8 cellular contexts compared by ENCODE assay signal in genomic region chr17:77409282-77410161, GRCh38.
DNase-seq lines count a peak whose midpoint lies in the region; ATAC-seq, FAIRE-seq and TF ChIP-seq lines count a peak whose summit lies in the region.

No MANE protein-coding gene starts in this region.

- BruUV-seq in GM12878 (replicated peaks; lab: Mats Ljungman, UMichigan), result no TSS peak

- no peak for ATAC-seq in GM12878
- ATAC-seq in HG03139 (IDR thresholded peaks at IDR 0.05; ENCODE audit: unreplicated experiment), result no peak
- ATAC-seq in HG03460 (IDR thresholded peaks at IDR 0.05; ENCODE audit: unreplicated experiment), result no peak

- peaks cover 20% of the 10 kb centered on the region for H3K79me2 ChIP-seq in GM12878 (ENCODE audit: control insufficient read depth, insufficient read depth, low read length)

- H3K4me1 ChIP-seq in GM12878 (ENCODE audit: control insufficient read depth, insufficient read depth, low read length), result peaks cover 20% of the 10 kb centered on the region
- H3K4me1 ChIP-seq in subcutaneous abdominal adipose tissue (ENCODE audit: control insufficient read depth in 5 of 5, insufficient read depth in 5 of 5, low read length in 5 of 5), result peaks cover 10 to 62% (median 51%) of the 10 kb centered on the region in 5 donors

- H3K9me3 ChIP-seq in GM12878 (replicated peaks; ENCODE audit: control insufficient read depth, insufficient read depth, low read length) (no peaks in the 10 kb centered on the region), subcutaneous abdominal adipose tissue (ENCODE audit: control insufficient read depth in 5 of 5, low read length in 5 of 5) (peaks cover 0 to 4% (median 0%) of the 10 kb centered on the region in 5 donors)

- no peak for TF ChIP-seq RAD21 in GM12878 (IDR thresholded peaks at IDR 0.05; ENCODE audit: insufficient read depth, low read depth, low read length)

- RAD21 ChIA-PET in GM12878 (lab: Charles Lee; ENCODE audit: unreplicated experiment), result no interaction called here

- TF ChIP-seq CTCF in GM12878 (IDR thresholded peaks at IDR 0.05 in 2 of 3, conservative IDR thresholded peaks at IDR 0.05 in 1 of 3; ENCODE audit: control insufficient read depth in 2 of 3, extremely low read depth in 1 of 3, insufficient read depth in 1 of 3, low read depth in 3 of 3, low read length in 3 of 3), result no peak

- H3K4me3 ChIP-seq in GM12878 (no peak overlapping the region), subcutaneous abdominal adipose tissue (ENCODE audit: low read depth in 1 of 5, low read length in 5 of 5) (peak overlapping the region in 1 of 5 donors; percentile 29)

- SMC1A ChIA-PET in GM12878 (lab: Charles Lee; ENCODE audit: uncharacterized antibody, unreplicated experiment), result no interaction called here

- no peak for FAIRE-seq in GM12878 (lab: Jason Lieb, UNC)

- CTCF ChIA-PET in GM12878 (lab: Yijun Ruan, JAX), result interaction anchor here (1.1 to 5.4 kb wide), 4 partner anchors 9 to 86 kb away, joined by 4 to 30 read pairs (median 4); no protein-coding TSS in a partner anchor

- no peak for TF ChIP-seq EP300 in GM12878 (IDR thresholded peaks at IDR 0.05; ENCODE audit: borderline replicate concordance in 1 of 2, control insufficient read depth in 1 of 2, low read depth in 2 of 2, low read length in 2 of 2)

- no peak overlapping the region for H3K4me2 ChIP-seq in GM12878 (ENCODE audit: control insufficient read depth, insufficient read depth)

- in situ Hi-C loops in GM12878 (cut with MboI), result no loop called here

- H3K36me3 ChIP-seq in GM12878 (ENCODE audit: control insufficient read depth in 2 of 2, insufficient read depth in 2 of 2, low read length in 1 of 2), result peaks cover 0 to 5% of the 10 kb centered on the region in 2 experiments; a peak in 2 of 4 replicates
- H3K36me3 ChIP-seq in subcutaneous abdominal adipose tissue (ENCODE audit: control insufficient read depth in 5 of 5, insufficient read depth in 5 of 5, low read length in 5 of 5), result no peaks in the 10 kb centered on the region

- no peak for TF ChIP-seq POLR2A in GM12878 (IDR thresholded peaks at IDR 0.05; ENCODE audit: low read depth, low read length)

- POLR2A ChIA-PET in GM12878 (lab: Charles Lee), result no interaction called here

- H3K9ac ChIP-seq in GM12878 (ENCODE audit: control insufficient read depth, insufficient read depth, low read length) (no peak overlapping the region), subcutaneous abdominal adipose tissue (ENCODE audit: low read length in 5 of 5) (peak overlapping the region in 1 of 5 donors; percentile 43)

- no peaks in the 10 kb centered on the region for H3K27me3 ChIP-seq in GM12878 (replicated peaks in 1 of 2; ENCODE audit: control insufficient read depth in 2 of 2, insufficient read depth in 2 of 2, low read length in 1 of 2)
- H3K27me3 ChIP-seq in layer of hippocampus (ENCODE audit: control insufficient read depth, insufficient read depth, low read length), result no peaks in the 10 kb centered on the region
- no peaks in the 10 kb centered on the region for H3K27me3 ChIP-seq in subcutaneous abdominal adipose tissue (ENCODE audit: control insufficient read depth in 5 of 5, insufficient read depth in 4 of 5, low read length in 5 of 5)

- DNase-seq in LHCN-M2 (ENCODE audit: low read depth) (peak; percentile 93), GM12878 (ENCODE audit: low read depth, low spot score) (no peak), NCI-H1930 (lab: John Stamatoyannopoulos, UW) (no peak), HuH-7 (ENCODE audit: low spot score) (no peak)

- H4K20me1 ChIP-seq in GM12878 (ENCODE audit: control insufficient read depth, insufficient read depth), result no peaks in the 10 kb centered on the region; the same call in 1 of the 2 replicates

- no peak overlapping the region for H2AFZ ChIP-seq in GM12878 (ENCODE audit: control insufficient read depth, low read depth, low read length)

- WGBS in GM12878 (ENCODE audit: insufficient coverage, insufficient replicate concordance, low lambda C conversion rate, missing lambda C conversion rate), result 80% methylated on average over 34 of the region's 34 CpGs

- intact Hi-C loops in GM12878 (cut with micrococcal nuclease; ENCODE audit: unreplicated experiment), result no loop called here

- H3K27ac ChIP-seq in GM12878 (ENCODE audit: control insufficient read depth, insufficient read depth) (no peak overlapping the region), layer of hippocampus (ENCODE audit: low read depth, low read length) (peak overlapping the region; percentile 27), subcutaneous abdominal adipose tissue (ENCODE audit: low read depth, low read length) (peak overlapping the region; percentile 41)

TF ChIP-seq in GM12878, 131 proteins besides CTCF, POLR2A, EP300 and RAD21:
- no peak for TF ChIP-seq POLR2AphosphoS5 (IDR thresholded peaks at IDR 0.05; ENCODE audit: low read length)
- no peak for TF ChIP-seq ESRRA (IDR thresholded peaks at IDR 0.05; ENCODE audit: low read length)
- TF ChIP-seq EED (IDR thresholded peaks at IDR 0.05; ENCODE audit: low read depth), result no peak
- TF ChIP-seq BCL3 (IDR thresholded peaks at IDR 0.05; ENCODE audit: borderline replicate concordance, insufficient read depth, low read depth, low read length, poor library complexity, severe bottlenecking), result no peak
- peak; percentile 36; the same call in 1 of the 2 replicates for TF ChIP-seq SPI1 (IDR thresholded peaks at IDR 0.05; ENCODE audit: borderline replicate concordance, insufficient read depth, low read depth, low read length)
- TF ChIP-seq ZBTB33 (IDR thresholded peaks at IDR 0.05), result no peak
- no peak for TF ChIP-seq KLF5 (IDR thresholded peaks at IDR 0.05; ENCODE audit: partially characterized antibody)
- TF ChIP-seq ZNF592 (IDR thresholded peaks at IDR 0.05), result no peak
- no peak for TF ChIP-seq MYB (IDR thresholded peaks at IDR 0.05; ENCODE audit: borderline replicate concordance, low read depth, low read length)
